Comparison of ENCODE assay signal across 8 cellular contexts in genomic region chr11:15770798-15771414, GRCh38.
DNase-seq lines count a peak whose midpoint lies in the region; ATAC-seq lines count a peak whose summit lies in the region.

No MANE protein-coding gene starts in this region.

- no peak overlapping the region for H3K4me3 ChIP-seq in iPS DF 6.9 (ENCODE audit: low read length)

- no peak overlapping the region for H3K4me3 Mint-ChIP-seq in activated CD8-positive, alpha-beta memory T cell treated with anti-CD3 and anti-CD28 coated beads, Interleukin-2, amount 10 ng/mL, durations not matched to agents 7 days and 5 days
- H3K4me3 Mint-ChIP-seq in activated T-cell treated with anti-CD3 and anti-CD28 coated beads, Interleukin-2, amount 50 U/mL, for 72 hours, result no peak overlapping the region

- no peaks in the 10 kb centered on the region for H3K36me3 ChIP-seq in iPS DF 6.9 (ENCODE audit: control insufficient read depth, insufficient read depth, low read length)

- H3K36me3 Mint-ChIP-seq in activated CD8-positive, alpha-beta memory T cell treated with anti-CD3 and anti-CD28 coated beads, Interleukin-2, amount 10 ng/mL, durations not matched to agents 7 days and 5 days, result no peaks in the 10 kb centered on the region
- no peaks in the 10 kb centered on the region for H3K36me3 Mint-ChIP-seq in activated T-cell treated with anti-CD3 and anti-CD28 coated beads, Interleukin-2, amount 50 U/mL, for 72 hours (ENCODE audit: insufficient read depth in 2 of 2)

- H3K4me1 Mint-ChIP-seq in activated CD8-positive, alpha-beta memory T cell treated with anti-CD3 and anti-CD28 coated beads, Interleukin-2, amount 10 ng/mL, durations not matched to agents 7 days and 5 days, result no peaks in the 10 kb centered on the region
- no peaks in the 10 kb centered on the region for H3K4me1 Mint-ChIP-seq in activated T-cell treated with anti-CD3 and anti-CD28 coated beads, Interleukin-2, amount 50 U/mL, for 72 hours (ENCODE audit: low read depth)

- WGBS in iPS DF 6.9 (ENCODE audit: insufficient coverage, insufficient read length), result no CpG with 5 or more reads among the region's 1 CpG

- CTCF ChIA-PET in activated CD8-positive, alpha-beta memory T cell treated with anti-CD3 and anti-CD28 coated beads, Interleukin-2, amount 10 ng/mL, durations not matched to agents 7 days and 5 days (lab: Charles Lee), result no interaction called here

- H3K27ac Mint-ChIP-seq in activated CD8-positive, alpha-beta memory T cell treated with anti-CD3 and anti-CD28 coated beads, Interleukin-2, amount 10 ng/mL, durations not matched to agents 7 days and 5 days, result no peak overlapping the region
- no peak overlapping the region for H3K27ac Mint-ChIP-seq in activated T-cell treated with anti-CD3 and anti-CD28 coated beads, Interleukin-2, amount 50 U/mL, for 72 hours

- H3K9me3 Mint-ChIP-seq in activated CD8-positive, alpha-beta memory T cell treated with anti-CD3 and anti-CD28 coated beads, Interleukin-2, amount 10 ng/mL, durations not matched to agents 7 days and 5 days (ENCODE audit: low read depth), result no peaks in the 10 kb centered on the region
- H3K9me3 Mint-ChIP-seq in activated T-cell treated with anti-CD3 and anti-CD28 coated beads, Interleukin-2, amount 50 U/mL, for 72 hours, result no peaks in the 10 kb centered on the region

- no peaks in the 10 kb centered on the region; the same call in 1 of the 2 replicates for H3K4me1 ChIP-seq in iPS DF 6.9 (ENCODE audit: control insufficient read depth, insufficient read depth, low read length)

- H3K27ac ChIP-seq in iPS DF 6.9 (ENCODE audit: low read length), result no peak overlapping the region

- H3K27me3 ChIP-seq in iPS DF 6.9 (ENCODE audit: control insufficient read depth, insufficient read depth, low read length), result no peaks in the 10 kb centered on the region

- DNase-seq in activated CD8-positive, alpha-beta memory T cell treated with anti-CD3 and anti-CD28 coated beads for 48 hours (ENCODE audit: low read depth in 2 of 3, low spot score in 2 of 3), result peak in 2 of 3 experiments; percentile 2 to 5
- DNase-seq in activated CD8-positive, alpha-beta memory T cell treated with anti-CD3 and anti-CD28 coated beads, Interleukin-2, amount 10 ng/mL, durations not matched to agents 7 days and 5 days, result no peak
- DNase-seq in HT1080 (ENCODE audit: low read depth) (peak; percentile 57), iPS DF 6.9 (ENCODE audit: low read depth, low spot score) (peak; percentile 31), stromal cell of bone marrow (ENCODE audit: low read depth) (peak; percentile 45), GM19240 (ENCODE audit: insufficient read length, low spot score) (no peak), NCI-H2029 (lab: John Stamatoyannopoulos, UW) (no peak)
- DNase-seq in activated T-cell treated with anti-CD3 and anti-CD28 coated beads, Interleukin-2, amount 50 U/mL, for 72 hours, result peak; percentile 22 to 31

- ATAC-seq in activated CD8-positive, alpha-beta memory T cell treated with anti-CD3 and anti-CD28 coated beads, Interleukin-2, amount 10 ng/mL, durations not matched to agents 7 days and 5 days, result no peak
- ATAC-seq in activated T-cell treated with anti-CD3 and anti-CD28 coated beads, Interleukin-2, amount 50 U/mL, for 72 hours (replicated peaks in 1 of 2), result no peak

- H3K27me3 Mint-ChIP-seq in activated CD8-positive, alpha-beta memory T cell treated with anti-CD3 and anti-CD28 coated beads, Interleukin-2, amount 10 ng/mL, durations not matched to agents 7 days and 5 days, result no peaks in the 10 kb centered on the region
- peaks cover 6% of the 10 kb centered on the region for H3K27me3 Mint-ChIP-seq in activated T-cell treated with anti-CD3 and anti-CD28 coated beads, Interleukin-2, amount 50 U/mL, for 72 hours (ENCODE audit: low read depth)

- no peaks in the 10 kb centered on the region for H3K9me3 ChIP-seq in iPS DF 6.9 (ENCODE audit: control insufficient read depth, insufficient read depth, low read length)

Comparison
In these comparisons a context has a peak if more than half of its experiments do, and no peak if none do; other contexts are left out.
1. DNase-seq: peak in activated CD8-positive, alpha-beta memory T cell treated with anti-CD3 and anti-CD28 coated beads for 48 hours (2 of 3), HT1080 (single experiment), activated T-cell treated with anti-CD3 and anti-CD28 coated beads, Interleukin-2, amount 50 U/mL, for 72 hours (2 of 2), iPS DF 6.9 (single experiment) and stromal cell of bone marrow (single experiment); none in activated CD8-positive, alpha-beta memory T cell treated with anti-CD3 and anti-CD28 coated beads, Interleukin-2, amount 10 ng/mL, durations not matched to agents 7 days and 5 days (single experiment), GM19240 (single experiment) and NCI-H2029 (single experiment).